In genomic region chr6:32185620-32186495, GRCh38 we compare ENCODE assay signal across 8 cellular contexts. TPM values are rescaled to one million over a fixed set of nuclear protein-coding genes. Genes with fewer than 3 reads are reported as not detected.
A peak's percentile ranks its signal among the peaks of the same experiment; 100 is the strongest.
DNase-seq lines count a peak whose midpoint lies in the region; ATAC-seq and TF ChIP-seq lines count a peak whose summit lies in the region.
"Not testable (repeated sequence)": the region's sequence is repeated elsewhere in the genome, so short reads cannot be mapped to it uniquely, and the experiment has no call there.

No MANE protein-coding gene starts in this region.

- peaks cover 63% of the 10 kb centered on the region for H3K36me3 Mint-ChIP-seq in activated CD4-positive, alpha-beta T cell treated with anti-CD3 and anti-CD28 coated beads, Interleukin-2, amount 10 ng/mL, durations not matched to agents 24 days and 14 days (ENCODE audit: low read depth)
- peaks cover 20% of the 10 kb centered on the region for H3K36me3 Mint-ChIP-seq in mesothelial cell of epicardium

- H3K9me3 Mint-ChIP-seq in activated CD4-positive, alpha-beta T cell treated with anti-CD3 and anti-CD28 coated beads, Interleukin-2, amount 10 ng/mL, durations not matched to agents 24 days and 14 days; mesothelial cell of epicardium: not testable (repeated sequence)

- TF ChIP-seq CTCF in OCI-LY3 (IDR thresholded peaks at IDR 0.05; ENCODE audit: low read depth, low read length); body of pancreas (IDR thresholded peaks at IDR 0.05); mesothelial cell of epicardium (IDR thresholded peaks at IDR 0.05; ENCODE audit: unreplicated experiment): not testable (repeated sequence)

- not testable (repeated sequence) for H3K4me3 ChIP-seq in OCI-LY3 (ENCODE audit: low read length); body of pancreas

- not testable (repeated sequence) for TF ChIP-seq POLR2A in body of pancreas (IDR thresholded peaks at IDR 0.05)

- H3K27me3 Mint-ChIP-seq in activated CD4-positive, alpha-beta T cell treated with anti-CD3 and anti-CD28 coated beads, Interleukin-2, amount 10 ng/mL, durations not matched to agents 24 days and 14 days; mesothelial cell of epicardium (ENCODE audit: low read depth): not testable (repeated sequence)

- H3K79me2 ChIP-seq in OCI-LY3 (ENCODE audit: low read length), result peaks cover 36% of the 10 kb centered on the region

- peaks cover 43% of the 10 kb centered on the region for H3K4me1 Mint-ChIP-seq in activated CD4-positive, alpha-beta T cell treated with anti-CD3 and anti-CD28 coated beads, Interleukin-2, amount 10 ng/mL, durations not matched to agents 24 days and 14 days
- H3K4me1 Mint-ChIP-seq in mesothelial cell of epicardium, result peaks cover 46% of the 10 kb centered on the region

- peaks cover 34% of the 10 kb centered on the region for H3K4me1 ChIP-seq in OCI-LY3 (ENCODE audit: low read length)
- peaks cover 30% of the 10 kb centered on the region for H3K4me1 ChIP-seq in body of pancreas

- H3K27ac ChIP-seq in OCI-LY3 (ENCODE audit: low read length) (peak overlapping the region; percentile 76), body of pancreas (peak overlapping the region in 3 of 4 donors; percentile 54 to 68 (median 59))

- peak overlapping the region; percentile 44 for H3K4me2 ChIP-seq in OCI-LY3 (ENCODE audit: low read length)

- intact Hi-C loops in activated CD4-positive, alpha-beta T cell treated with anti-CD3 and anti-CD28 coated beads, Interleukin-2, amount 10 ng/mL, durations not matched to agents 24 days and 14 days (cut with micrococcal nuclease); body of pancreas (cut with DNase I): not testable (repeated sequence)

- 53 to 57% methylated on average over 15 to 16 of the region's 16 CpGs for WGBS in body of pancreas, 2 donors

- H3K4me3 Mint-ChIP-seq in activated CD4-positive, alpha-beta T cell treated with anti-CD3 and anti-CD28 coated beads, Interleukin-2, amount 10 ng/mL, durations not matched to agents 24 days and 14 days, result peak overlapping the region; percentile 46
- peak overlapping the region; percentile 41 for H3K4me3 Mint-ChIP-seq in mesothelial cell of epicardium

- H3K9me3 ChIP-seq in OCI-LY3 (ENCODE audit: insufficient read depth, low read length); body of pancreas: not testable (repeated sequence)

- DNase-seq in A172 (ENCODE audit: low spot score) (peak; percentile 91), body of pancreas (peak; percentile 66 to 84 (median 71)), fibroblast of the conjunctiva (ENCODE audit: low read depth) (peak; percentile 85)
- peak; percentile 75 for DNase-seq in activated CD4-positive, alpha-beta T cell treated with anti-CD3 and anti-CD28 coated beads, Interleukin-2, amount 10 ng/mL, durations not matched to agents 24 days and 14 days
- not testable (repeated sequence) for DNase-seq in mesothelial cell of epicardium (ENCODE audit: low spot score in 2 of 2, unreplicated experiment in 2 of 2)
- peak; percentile 51 for DNase-seq in stimulated activated CD4-positive, alpha-beta T cell treated with anti-CD3 and anti-CD28 coated beads, Interleukin-12 subunit alpha, Interleukin-12 subunit beta, amount 100 ng/mL, for 4 hours

- peaks cover 27% of the 10 kb centered on the region for H3K36me3 ChIP-seq in OCI-LY3 (replicated peaks; ENCODE audit: low read depth, low read length)
- not testable (repeated sequence) for H3K36me3 ChIP-seq in body of pancreas (replicated peaks in 1 of 2; ENCODE audit: insufficient read depth in 1 of 2, low read depth in 2 of 2)

- H3K27ac Mint-ChIP-seq in activated CD4-positive, alpha-beta T cell treated with anti-CD3 and anti-CD28 coated beads, Interleukin-2, amount 10 ng/mL, durations not matched to agents 24 days and 14 days, result peak overlapping the region; percentile 89
- peak overlapping the region; percentile 93 for H3K27ac Mint-ChIP-seq in mesothelial cell of epicardium

- not testable (repeated sequence) for H3K9ac ChIP-seq in OCI-LY3 (ENCODE audit: low read length)

- not testable (repeated sequence) for H3K27me3 ChIP-seq in OCI-LY3 (ENCODE audit: low read depth, low read length); body of pancreas

- not testable (repeated sequence) for H2AFZ ChIP-seq in OCI-LY3 (ENCODE audit: low read depth, low read length)

- not testable (repeated sequence) for H4K20me1 ChIP-seq in OCI-LY3 (ENCODE audit: insufficient read depth, low read length)

- ATAC-seq in GM21529 (IDR thresholded peaks at IDR 0.05; ENCODE audit: unreplicated experiment), result peak; percentile 62
- peak; percentile 68 for ATAC-seq in body of pancreas

RNA-seq across cellular contexts. Expression of gene AGER, which starts 1.8 kb away (rescaled TPM):
- 0.60 and 2.2 TPM in 2 replicates for total RNA-seq in A172 (2014; rRNA removed; shearing (Covaris generic))
- 20.7 and 24.1 TPM in 2 replicates for total RNA-seq in activated CD4-positive, alpha-beta T cell treated with anti-CD3 and anti-CD28 coated beads, Interleukin-2, amount 10 ng/mL, durations not matched to agents 24 days and 14 days
- 1 to 10 TPM; 3.0 to 4.9 TPM for total RNA-seq in body of pancreas
- total RNA-seq in mesothelial cell of epicardium, result 23.7 to 28.1 TPM (median 27.5 TPM) in 3 replicates

RNA-seq across cellular contexts. Expression of gene PBX2, which starts 4.1 kb away (rescaled TPM):
- 18.1 and 21.4 TPM in 2 replicates for total RNA-seq in A172 (2014; rRNA removed; shearing (Covaris generic))
- 88.1 and 92.7 TPM in 2 replicates for total RNA-seq in activated CD4-positive, alpha-beta T cell treated with anti-CD3 and anti-CD28 coated beads, Interleukin-2, amount 10 ng/mL, durations not matched to agents 24 days and 14 days
- total RNA-seq in body of pancreas (10 to 100 TPM; 28.8 to 31.3 TPM), mesothelial cell of epicardium (236 to 250 TPM (median 246 TPM) in 3 replicates)

RNA-seq across cellular contexts. Expression of gene GPSM3, which starts 6.6 kb away (rescaled TPM):
- 3.1 and 3.4 TPM in 2 replicates for total RNA-seq in A172 (2014; rRNA removed; shearing (Covaris generic))
- total RNA-seq in activated CD4-positive, alpha-beta T cell treated with anti-CD3 and anti-CD28 coated beads, Interleukin-2, amount 10 ng/mL, durations not matched to agents 24 days and 14 days, result 81.1 and 82.4 TPM in 2 replicates
- total RNA-seq in body of pancreas (1 to 10 TPM; 1.3 to 6.0 TPM), mesothelial cell of epicardium (7.6 to 10.1 TPM (median 8.6 TPM) in 3 replicates)

RNA-seq across cellular contexts. Expression of gene RNF5, which starts 7.7 kb away (rescaled TPM):
- total RNA-seq in A172 (2014; rRNA removed; shearing (Covaris generic)), result 59.4 and 61.7 TPM in 2 replicates
- 59.9 and 62.6 TPM in 2 replicates for total RNA-seq in activated CD4-positive, alpha-beta T cell treated with anti-CD3 and anti-CD28 coated beads, Interleukin-2, amount 10 ng/mL, durations not matched to agents 24 days and 14 days
- total RNA-seq in body of pancreas, result 10 to 100 TPM; 34.0 to 62.0 TPM
- total RNA-seq in mesothelial cell of epicardium, result 60.7 to 62.8 TPM (median 62.1 TPM) in 3 replicates

RNA-seq across cellular contexts. Expression of gene AGPAT1, which starts 10.0 kb away (rescaled TPM):
- total RNA-seq in A172 (2014; rRNA removed; shearing (Covaris generic)), result 29.6 and 36.2 TPM in 2 replicates
- total RNA-seq in activated CD4-positive, alpha-beta T cell treated with anti-CD3 and anti-CD28 coated beads, Interleukin-2, amount 10 ng/mL, durations not matched to agents 24 days and 14 days, result 31.4 and 32.6 TPM in 2 replicates
- 10 to 100 TPM; 13.2 to 16.1 TPM for total RNA-seq in body of pancreas
- total RNA-seq in mesothelial cell of epicardium, result 63.2 to 69.0 TPM (median 64.6 TPM) in 3 replicates
